27 cellular contexts compared by ENCODE assay signal in the genomic region with DNA sequence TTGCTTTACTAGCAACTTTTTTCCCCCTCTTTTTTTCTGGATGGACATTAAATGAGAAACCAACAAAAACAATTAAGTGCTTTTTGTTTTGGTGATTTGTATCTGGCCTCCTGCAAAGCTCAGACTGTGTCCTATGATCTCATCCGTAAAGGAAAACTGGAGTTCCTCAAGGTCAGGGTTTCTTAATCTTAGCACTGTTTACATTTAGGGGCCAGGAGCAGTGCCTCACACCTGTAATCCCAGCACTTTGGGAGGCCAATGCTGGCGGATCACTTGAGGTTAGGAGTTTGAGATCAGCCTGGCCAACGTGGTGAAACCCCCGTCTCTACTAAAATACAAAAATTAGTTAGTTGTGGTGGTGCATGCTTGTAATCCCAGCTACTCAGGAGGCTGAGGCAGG.
"Had no signal": no experiment of that assay in that cellular context is flagged by ENCODE, and none has a peak within 500 bp of the region (broad histone marks: within the 10 kb centered on the region; RNA-seq: fewer than 3 reads in every experiment).

No MANE protein-coding gene starts in this region.

- H3K27me3 ChIP-seq: pancreas, sigmoid colon, spleen, suprapubic skin, tibial artery, upper lobe of right lung had no signal

- H3K4me1 ChIP-seq: left ventricle myocardium inferior, sigmoid colon, spleen, suprapubic skin, tibial artery, upper lobe of right lung had no signal

- DNase-seq: hypothalamus; immature natural killer cell; islet precursor cell; left ventricle myocardium inferior; midbrain; mucosa of descending colon; naive thymus-derived CD4-positive, alpha-beta T cell; nucleus accumbens; pancreas; retina; right cardiac atrium; sigmoid colon; small intestine; spleen; stimulated activated CD4-positive, alpha-beta T cell treated with anti-CD3 and anti-CD28 coated beads, Interleukin-4, amount 100 ng/mL, for 24 hours; stimulated activated naive CD4-positive, alpha-beta T cell; tibial artery; trophoblast cell; upper lobe of right lung had no signal

- H3K27ac ChIP-seq: left ventricle myocardium inferior, pancreas, prostate gland, sigmoid colon, spleen, suprapubic skin, thoracic aorta, tibial artery, upper lobe of right lung had no signal

- H3K4me1 Mint-ChIP-seq: immature natural killer cell; neural crest cell; stimulated activated effector memory CD8-positive, alpha-beta T cell treated with anti-CD3 and anti-CD28 coated beads, Interleukin-12 subunit alpha, Interleukin-12 subunit beta, amount 100 ng/mL, for 72 hours had no signal

- H3K36me3 ChIP-seq: pancreas, prostate gland, thoracic aorta had no signal

- ATAC-seq: mucosa of descending colon; naive thymus-derived CD4-positive, alpha-beta T cell; natural killer cell treated with Interleukin-12 subunit alpha and Interleukin-12 subunit beta and Interleukin-15 and Interleukin-18, amount 100 ng/mL, for 72 hours; pancreas; right cardiac atrium; stimulated activated effector memory CD8-positive, alpha-beta T cell treated with anti-CD3 and anti-CD28 coated beads, Interleukin-12 subunit alpha, Interleukin-12 subunit beta, amount 100 ng/mL, for 72 hours; upper lobe of right lung had no signal

- H3K27ac Mint-ChIP-seq: immature natural killer cell; natural killer cell treated with Interleukin-12 subunit alpha and Interleukin-12 subunit beta and Interleukin-15 and Interleukin-18, amount 100 ng/mL, for 72 hours; stimulated activated effector memory CD8-positive, alpha-beta T cell treated with anti-CD3 and anti-CD28 coated beads, Interleukin-12 subunit alpha, Interleukin-12 subunit beta, amount 100 ng/mL, for 72 hours; stimulated activated naive CD8-positive, alpha-beta T cell treated with anti-CD3 and anti-CD28 coated beads, Interleukin-15, Interleukin-2, amounts not matched to agents 100 ng/mL and 50 ng/mL, for 24 hours had no signal

- H3K9me3 ChIP-seq: left ventricle myocardium inferior, mucosa of descending colon, pancreas, prostate gland, sigmoid colon, spleen, suprapubic skin, thoracic aorta, tibial artery, upper lobe of right lung had no signal

- H3K27me3 Mint-ChIP-seq: naive thymus-derived CD4-positive, alpha-beta T cell; natural killer cell treated with Interleukin-12 subunit alpha and Interleukin-12 subunit beta and Interleukin-15 and Interleukin-18, amount 100 ng/mL, for 72 hours; stimulated activated naive CD8-positive, alpha-beta T cell treated with anti-CD3 and anti-CD28 coated beads, Interleukin-15, Interleukin-2, amounts not matched to agents 100 ng/mL and 50 ng/mL, for 24 hours had no signal

- H3K4me3 ChIP-seq: left ventricle myocardium inferior, lung, mucosa of descending colon, pancreas, prostate gland, sigmoid colon, spleen, suprapubic skin, thoracic aorta, tibial artery, upper lobe of right lung had no signal

- H3K4me3 Mint-ChIP-seq: immature natural killer cell; naive thymus-derived CD4-positive, alpha-beta T cell; natural killer cell treated with Interleukin-12 subunit alpha and Interleukin-12 subunit beta and Interleukin-15 and Interleukin-18, amount 100 ng/mL, for 72 hours; neural crest cell; stimulated activated effector memory CD8-positive, alpha-beta T cell treated with anti-CD3 and anti-CD28 coated beads, Interleukin-12 subunit alpha, Interleukin-12 subunit beta, amount 100 ng/mL, for 72 hours; stimulated activated naive CD8-positive, alpha-beta T cell treated with anti-CD3 and anti-CD28 coated beads, Interleukin-15, Interleukin-2, amounts not matched to agents 100 ng/mL and 50 ng/mL, for 24 hours had no signal

- H3K36me3 Mint-ChIP-seq: natural killer cell treated with Interleukin-12 subunit alpha and Interleukin-12 subunit beta and Interleukin-15 and Interleukin-18, amount 100 ng/mL, for 72 hours had no signal

- H3K9me3 Mint-ChIP-seq: immature natural killer cell; naive thymus-derived CD4-positive, alpha-beta T cell; natural killer cell treated with Interleukin-12 subunit alpha and Interleukin-12 subunit beta and Interleukin-15 and Interleukin-18, amount 100 ng/mL, for 72 hours; neural crest cell; stimulated activated effector memory CD8-positive, alpha-beta T cell treated with anti-CD3 and anti-CD28 coated beads, Interleukin-12 subunit alpha, Interleukin-12 subunit beta, amount 100 ng/mL, for 72 hours; stimulated activated naive CD8-positive, alpha-beta T cell treated with anti-CD3 and anti-CD28 coated beads, Interleukin-15, Interleukin-2, amounts not matched to agents 100 ng/mL and 50 ng/mL, for 24 hours had no signal
